In genomic region chr4:76665721-76666120, GRCh38 we compare ENCODE assay signal across 19 cellular contexts.
DNase-seq lines count a peak whose midpoint lies in the region; ATAC-seq and TF ChIP-seq lines count a peak whose summit lies in the region.
"Had no signal": no experiment of that assay in that cellular context is flagged by ENCODE, and none has a peak within 500 bp of the region (broad histone marks: within the 10 kb centered on the region; RNA-seq: fewer than 3 reads in every experiment).

No MANE protein-coding gene starts in this region.

- no peak for TF ChIP-seq EP300 in stomach (IDR thresholded peaks at IDR 0.05)

- peak overlapping the region; percentile 32 for H3K4me2 ChIP-seq in PC-9
- H3K4me2 ChIP-seq in hepatocyte, result no peak overlapping the region

- H4K20me1 ChIP-seq in PC-9 (ENCODE audit: insufficient read depth), result no peaks in the 10 kb centered on the region
- no peaks in the 10 kb centered on the region for H4K20me1 ChIP-seq in hepatocyte (ENCODE audit: insufficient read depth, poor library complexity, severe bottlenecking)

- H3K9me2 ChIP-seq in PC-9 (ENCODE audit: insufficient read depth) (no peaks in the 10 kb centered on the region), hepatocyte (replicated peaks; ENCODE audit: insufficient read depth) (no peaks in the 10 kb centered on the region)

- H3K4me3 Mint-ChIP-seq in Calu3 (ENCODE audit: low read depth, unreplicated experiment), result peak overlapping the region; percentile 15
- no peak overlapping the region for H3K4me3 Mint-ChIP-seq in effector memory CD8-positive, alpha-beta T cell
- H3K4me3 Mint-ChIP-seq in activated T-helper 17 cell treated with anti-CD3 and anti-CD28 coated beads, Interleukin-2, amount 50 U/mL, for 72 hours, result no peak overlapping the region
- H3K4me3 Mint-ChIP-seq: CD4-positive, alpha-beta memory T cell had no signal

- H3K79me2 ChIP-seq in PC-9 (ENCODE audit: low read depth) (no peaks in the 10 kb centered on the region), hepatocyte (peaks cover 13% of the 10 kb centered on the region)

- H3K4me3 ChIP-seq in PC-9, result no peak overlapping the region
- H3K4me3 ChIP-seq in hepatocyte, result no peak overlapping the region
- H3K4me3 ChIP-seq in stomach, result no peak overlapping the region
- H3K4me3 ChIP-seq: GM23248 had no signal

- H3K4me1 Mint-ChIP-seq in Calu3 (ENCODE audit: low read depth, unreplicated experiment), result peaks cover 35% of the 10 kb centered on the region
- H3K4me1 Mint-ChIP-seq in effector memory CD8-positive, alpha-beta T cell (ENCODE audit: low read depth in 2 of 2), result no peaks in the 10 kb centered on the region
- peaks cover 6% of the 10 kb centered on the region for H3K4me1 Mint-ChIP-seq in activated T-helper 17 cell treated with anti-CD3 and anti-CD28 coated beads, Interleukin-2, amount 50 U/mL, for 72 hours

- DNase-seq in Calu3 (no peak), PC-9 (no peak), hepatocyte (ENCODE audit: low spot score) (no peak), stomach (no peak), DMS114 treated with DMSO at 0.1 percent for 48 hours (lab: John Stamatoyannopoulos, UW; ENCODE audit: unreplicated experiment) (no peak)
- no peak for DNase-seq in effector memory CD8-positive, alpha-beta T cell
- DNase-seq: AML-193; CD4-positive, alpha-beta memory T cell; DMS79 treated with DMSO at 0.1 percent for 48 hours; Karpas-422; NCI-H1105; NCI-H1694 treated with DMSO at 0.1 percent for 48 hours; NCI-H2107; NCI-H524 treated with DMSO at 0.1 percent for 48 hours; SHP77 treated with DMSO at 0.1 percent for 48 hours had no signal

- H3K9me3 ChIP-seq in PC-9 (ENCODE audit: insufficient read depth, low read depth) (no peaks in the 10 kb centered on the region), hepatocyte (ENCODE audit: low read depth) (no peaks in the 10 kb centered on the region), stomach (no peaks in the 10 kb centered on the region)

- H3K27me3 Mint-ChIP-seq in Calu3 (ENCODE audit: unreplicated experiment), result no peaks in the 10 kb centered on the region
- H3K27me3 Mint-ChIP-seq in effector memory CD8-positive, alpha-beta T cell, result peaks cover 19 to 37% of the 10 kb centered on the region in 2 donors
- H3K27me3 Mint-ChIP-seq in activated T-helper 17 cell treated with anti-CD3 and anti-CD28 coated beads, Interleukin-2, amount 50 U/mL, for 72 hours, result peaks cover 3% of the 10 kb centered on the region

- BruUV-seq in Calu3 (replicated peaks; lab: Mats Ljungman, UMichigan) (TSS peak; percentile 59), PC-9 (replicated peaks; lab: Mats Ljungman, UMichigan) (TSS peak; percentile 75)

- TF ChIP-seq CTCF in Calu3 (IDR thresholded peaks at IDR 0.05; ENCODE audit: unreplicated experiment) (no peak), PC-9 (conservative IDR thresholded peaks at IDR 0.05) (no peak), hepatocyte (IDR thresholded peaks at IDR 0.05; ENCODE audit: poor library complexity) (no peak), stomach (IDR thresholded peaks at IDR 0.05) (no peak)

- CTCF ChIA-PET in Calu3 (lab: Charles Lee), result interaction anchor here (1.0 to 1.1 kb wide), 3 partner anchors 28 to 76 kb away, joined by 3 read pairs; no protein-coding TSS in a partner anchor
- CTCF ChIA-PET in PC-9 (lab: Charles Lee), result interaction anchor here (0.6 to 0.8 kb wide), 2 partner anchors 23 to 38 kb away, joined by 3 to 4 read pairs; no protein-coding TSS in a partner anchor

- POLR2A ChIA-PET in PC-9 (lab: Charles Lee; ENCODE audit: unreplicated experiment), result interaction anchor here (1.4 kb wide), 1 partner anchor 37 kb away, joined by 5 read pairs; no protein-coding TSS in a partner anchor

- H2AFZ ChIP-seq in PC-9, result no peak overlapping the region
- no peak overlapping the region for H2AFZ ChIP-seq in hepatocyte
- H2AFZ ChIP-seq: GM23248 had no signal

- H3K9me3 Mint-ChIP-seq in Calu3 (ENCODE audit: low read depth, unreplicated experiment), result no peaks in the 10 kb centered on the region
- H3K9me3 Mint-ChIP-seq in effector memory CD8-positive, alpha-beta T cell, result no peaks in the 10 kb centered on the region
- no peaks in the 10 kb centered on the region for H3K9me3 Mint-ChIP-seq in activated T-helper 17 cell treated with anti-CD3 and anti-CD28 coated beads, Interleukin-2, amount 50 U/mL, for 72 hours
- H3K9me3 Mint-ChIP-seq: CD4-positive, alpha-beta memory T cell had no signal

- intact Hi-C loops in Calu3 (cut with micrococcal nuclease; ENCODE audit: unreplicated experiment), result loop anchor here (5.0 kb wide), 1 partner anchor 153 kb away; no protein-coding TSS in a partner anchor
- intact Hi-C loops in PC-9 (cut with micrococcal nuclease; ENCODE audit: unreplicated experiment), result loop anchor here (1.0 to 5.0 kb wide), 5 partner anchors 28 to 75 kb away; no protein-coding TSS in a partner anchor
- intact Hi-C loops in stomach (cut with DNase I; ENCODE audit: low total_unique reads), result no loop called here

- WGBS in hepatocyte (ENCODE audit: low lambda C conversion rate, missing lambda C conversion rate), result 47% methylated on average over 4 of the region's 4 CpGs
- WGBS in stomach, 5 donors, result 34 to 70% (median 63%) methylated on average over 4 of the region's 4 CpGs

- H3K36me3 ChIP-seq in PC-9 (ENCODE audit: low read depth), result no peaks in the 10 kb centered on the region
- no peaks in the 10 kb centered on the region for H3K36me3 ChIP-seq in hepatocyte (replicated peaks; ENCODE audit: insufficient read depth, low read depth)
- no peaks in the 10 kb centered on the region for H3K36me3 ChIP-seq in stomach

- ATAC-seq in effector memory CD8-positive, alpha-beta T cell (replicated peaks), result no peak
- no peak for ATAC-seq in GM21786 (IDR thresholded peaks at IDR 0.05; ENCODE audit: unreplicated experiment)
- no peak for ATAC-seq in activated T-helper 17 cell treated with anti-CD3 and anti-CD28 coated beads, Interleukin-2, amount 50 U/mL, for 72 hours (replicated peaks)
- ATAC-seq: HepG2 had no signal

- peaks cover 29% of the 10 kb centered on the region for H3K4me1 ChIP-seq in PC-9 (replicated peaks; ENCODE audit: insufficient read depth)
- peaks cover 30% of the 10 kb centered on the region for H3K4me1 ChIP-seq in hepatocyte (ENCODE audit: insufficient read depth)
- peaks cover 0 to 22% (median 8%) of the 10 kb centered on the region in 4 donors for H3K4me1 ChIP-seq in stomach

- H3K27ac ChIP-seq in PC-9, result peak overlapping the region; percentile 80
- peak overlapping the region; percentile 77 for H3K27ac ChIP-seq in hepatocyte
- H3K27ac ChIP-seq in stomach, result peak overlapping the region; percentile 70 to 89 (median 79)
- H3K27ac ChIP-seq: GM23248 had no signal

- H3F3A ChIP-seq in PC-9 (ENCODE audit: insufficient read depth, low read depth), result peaks cover 21% of the 10 kb centered on the region

- peak overlapping the region; percentile 82 for H3K27ac Mint-ChIP-seq in Calu3 (ENCODE audit: unreplicated experiment)
- no peak overlapping the region for H3K27ac Mint-ChIP-seq in effector memory CD8-positive, alpha-beta T cell
- H3K27ac Mint-ChIP-seq in activated T-helper 17 cell treated with anti-CD3 and anti-CD28 coated beads, Interleukin-2, amount 50 U/mL, for 72 hours, result no peak overlapping the region
- H3K27ac Mint-ChIP-seq: CD4-positive, alpha-beta memory T cell had no signal

- peaks cover 9% of the 10 kb centered on the region for H3K36me3 Mint-ChIP-seq in Calu3 (ENCODE audit: insufficient read depth, unreplicated experiment)
- no peaks in the 10 kb centered on the region for H3K36me3 Mint-ChIP-seq in effector memory CD8-positive, alpha-beta T cell (ENCODE audit: insufficient read depth)
- no peaks in the 10 kb centered on the region for H3K36me3 Mint-ChIP-seq in activated T-helper 17 cell treated with anti-CD3 and anti-CD28 coated beads, Interleukin-2, amount 50 U/mL, for 72 hours (ENCODE audit: low read depth)
- H3K36me3 Mint-ChIP-seq: CD4-positive, alpha-beta memory T cell had no signal

- no peak for TF ChIP-seq POLR2A in stomach (IDR thresholded peaks at IDR 0.05)

- H3K27me3 ChIP-seq in PC-9 (ENCODE audit: insufficient read depth, low read depth) (no peaks in the 10 kb centered on the region), hepatocyte (no peaks in the 10 kb centered on the region), stomach (no peaks in the 10 kb centered on the region)
